ENCODE assay signal across 33 cellular contexts in genomic region chr19:53078668-53079067, GRCh38. TPM values are rescaled to one million over a fixed set of nuclear protein-coding genes. Genes with fewer than 3 reads are reported as not detected.
"Had no signal": no experiment of that assay in that cellular context is flagged by ENCODE, and none has a peak within 500 bp of the region (broad histone marks: within the 10 kb centered on the region; RNA-seq: fewer than 3 reads in every experiment).

No MANE protein-coding gene starts in this region.

- H3K4me1 ChIP-seq: foreskin keratinocyte had no signal

- H3K4me3 ChIP-seq: esophagus muscularis mucosa, gastroesophageal sphincter had no signal

- H3K27me3 ChIP-seq: brain microvascular endothelial cell, esophagus muscularis mucosa, foreskin keratinocyte, gastroesophageal sphincter had no signal

- ATAC-seq: activated CD4-positive, CD25-positive, alpha-beta regulatory T cell treated with anti-CD3 and anti-CD28 coated beads, Interleukin-2, amount 50 U/mL, for 24 hours; activated CD8-positive, alpha-beta T cell treated with anti-CD3 and anti-CD28 coated beads for 36 hours; activated T-cell treated with anti-CD3 and anti-CD28 coated beads, Interleukin-2, amount 50 U/mL, for 4 hours; activated T-helper 17 cell treated with anti-CD3 and anti-CD28 coated beads, Interleukin-2, amount 50 U/mL, for 72 hours; effector memory CD8-positive, alpha-beta T cell; foreskin keratinocyte; gastroesophageal sphincter; T-helper 17 cell had no signal

- DNase-seq: activated B cell treated with CpG ODN at 0.5 μM for 24 hours; activated CD4-positive, alpha-beta T cell treated with anti-CD3 and anti-CD28 coated beads for 48 hours; activated CD4-positive, alpha-beta T cell treated with anti-CD3 and anti-CD28 coated beads, Interleukin-2, amount 50 U/mL, for 1 hour; activated CD4-positive, alpha-beta T cell treated with anti-CD3 and anti-CD28 coated beads, Interleukin-2, amount 50 U/mL, for 48 hours; activated CD8-positive, alpha-beta memory T cell treated with anti-CD3 and anti-CD28 coated beads for 24 hours; activated CD8-positive, alpha-beta T cell treated with anti-CD3 and anti-CD28 coated beads for 36 hours; activated effector memory CD4-positive, alpha-beta T cell treated with Interleukin-2 at 50 U/mL for 16 hours; activated gamma-delta T cell treated with Interleukin-2 at 50 U/mL for 16 hours; activated naive CD4-positive, alpha-beta T cell treated with anti-CD3 and anti-CD28 coated beads, Interleukin-2, amount 50 U/mL, for 16 hours; activated naive CD4-positive, alpha-beta T cell treated with Interleukin-2 at 50 U/mL for 16 hours; activated T-cell treated with anti-CD3 and anti-CD28 coated beads, Interleukin-2, amount 50 U/mL, for 4 hours; amniotic stem cell; anterior cingulate cortex; brain microvascular endothelial cell; caudate nucleus; cortex of kidney; dermis blood vessel endothelial cell; effector CD4-positive, alpha-beta T cell; effector memory CD8-positive, alpha-beta T cell; erythroblast; foreskin keratinocyte; T-helper 1 cell; T-helper 17 cell; T1000; WERI-Rb-1 had no signal

- H3K27ac ChIP-seq: brain microvascular endothelial cell, foreskin keratinocyte, WERI-Rb-1 had no signal

RNA-seq across cellular contexts. Expression of gene ERVV-2, which starts 34.1 kb away (rescaled TPM):
- total RNA-seq: activated B cell treated with CpG ODN at 0.5 μM for 24 hours; activated CD8-positive, alpha-beta T cell treated with anti-CD3 and anti-CD28 coated beads for 36 hours; activated T-cell treated with anti-CD3 and anti-CD28 coated beads, Interleukin-2, amount 50 U/mL, for 4 hours; activated T-helper 17 cell treated with anti-CD3 and anti-CD28 coated beads, Interleukin-2, amount 50 U/mL, for 72 hours; astrocyte; bronchial epithelial cell; chondrocyte; dermis blood vessel endothelial cell; esophagus muscularis mucosa; foreskin keratinocyte; gastroesophageal sphincter; T-helper 17 cell had no signal
- polyA plus RNA-seq: adipose tissue, foreskin keratinocyte had no signal
